In the genomic region with DNA sequence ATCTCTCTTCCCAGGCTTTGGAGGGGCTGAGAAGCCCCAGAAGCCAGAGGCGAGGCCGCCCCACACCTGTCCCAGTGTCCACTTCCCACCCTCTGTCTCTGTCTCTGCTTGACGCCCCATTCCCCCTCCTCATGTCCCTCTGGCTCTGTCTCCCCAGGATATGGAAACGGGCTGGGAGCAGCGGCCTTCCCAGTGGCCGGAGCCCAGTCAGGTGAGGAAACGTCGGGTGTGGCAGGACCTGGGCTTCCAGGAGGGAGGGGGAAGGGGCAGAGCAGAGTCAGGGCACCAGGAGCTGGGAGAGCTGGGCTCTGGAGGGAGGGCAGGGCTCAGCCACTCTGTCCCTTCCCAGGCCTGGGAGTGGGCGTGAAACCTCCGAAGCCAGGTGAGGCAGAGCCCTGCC, we compare ENCODE assay signal across 24 cellular contexts. TPM values are rescaled to one million over a fixed set of nuclear protein-coding genes. Genes with fewer than 3 reads are reported as not detected.
A peak's percentile ranks its signal among the peaks of the same experiment; 100 is the strongest.
DNase-seq lines count a peak whose midpoint lies in the region; ATAC-seq and TF ChIP-seq lines count a peak whose summit lies in the region.
"Had no signal": no experiment of that assay in that cellular context is flagged by ENCODE, and none has a peak within 500 bp of the region (broad histone marks: within the 10 kb centered on the region; RNA-seq: fewer than 3 reads in every experiment).

No MANE protein-coding gene starts in this region.

- H3K9me3 Mint-ChIP-seq in GM23338: no peaks in the 10 kb centered on the region
- H3K9me3 Mint-ChIP-seq in endodermal cell: no peaks in the 10 kb centered on the region
- H3K9me3 Mint-ChIP-seq in activated CD8-positive, alpha-beta T cell treated with anti-CD3 and anti-CD28 coated beads for 36 hours: no peaks in the 10 kb centered on the region
- H3K9me3 Mint-ChIP-seq: CD14-positive monocyte had no signal

- H3K27ac ChIP-seq in GM23338 (ENCODE audit: low read depth) (no peak overlapping the region), PC-3 (ENCODE audit: low read length) (peak overlapping the region; percentile 20; the same call in 1 of the 2 replicates), endodermal cell (ENCODE audit: low read depth, low read length) (no peak overlapping the region)
- H3K27ac ChIP-seq: HL-60, KMS-11, SK-N-MC had no signal

- no TSS peak for BruUV-seq in PC-3 (replicated peaks; lab: Mats Ljungman, UMichigan)

- H3K9me3 ChIP-seq in PC-3 (ENCODE audit: low read length): no peaks in the 10 kb centered on the region
- no peaks in the 10 kb centered on the region for H3K9me3 ChIP-seq in endodermal cell (ENCODE audit: control insufficient read depth, low read length)
- H3K9me3 ChIP-seq in mucosa of descending colon: no peaks in the 10 kb centered on the region

- H3K9me2 ChIP-seq in GM23338 (ENCODE audit: insufficient read depth) (no peaks in the 10 kb centered on the region), PC-3 (replicated peaks; ENCODE audit: low read length) (no peaks in the 10 kb centered on the region)

- WGBS in endodermal cell (ENCODE audit: insufficient coverage in 1 of 2, insufficient read length in 1 of 2), 2 experiments: 80 to 83% methylated on average over 2 to 10 of the region's 10 CpGs

- H3K27ac Mint-ChIP-seq in GM23338: no peak overlapping the region
- no peak overlapping the region for H3K27ac Mint-ChIP-seq in endodermal cell
- H3K27ac Mint-ChIP-seq in activated CD8-positive, alpha-beta T cell treated with anti-CD3 and anti-CD28 coated beads for 36 hours: no peak overlapping the region
- H3K27ac Mint-ChIP-seq: CD14-positive monocyte had no signal

- H3K27me3 Mint-ChIP-seq in GM23338 (ENCODE audit: insufficient read depth, low read depth, poor library complexity): peaks cover 7% of the 10 kb centered on the region
- H3K27me3 Mint-ChIP-seq in endodermal cell (ENCODE audit: insufficient read depth): no peaks in the 10 kb centered on the region
- no peaks in the 10 kb centered on the region for H3K27me3 Mint-ChIP-seq in activated CD8-positive, alpha-beta T cell treated with anti-CD3 and anti-CD28 coated beads for 36 hours

- ATAC-seq in GM23338 (peak; percentile 30), PC-3 (peak; percentile 25; the same call in 1 of the 2 replicates), mucosa of descending colon (peak; percentile 77), GM19455 (IDR thresholded peaks at IDR 0.05; ENCODE audit: unreplicated experiment) (no peak), HG02973 (IDR thresholded peaks at IDR 0.05; ENCODE audit: unreplicated experiment) (no peak)
- no peak for ATAC-seq in activated CD8-positive, alpha-beta T cell treated with anti-CD3 and anti-CD28 coated beads for 36 hours

- H4K20me1 ChIP-seq in GM23338 (replicated peaks; ENCODE audit: insufficient read depth) (no peaks in the 10 kb centered on the region), PC-3 (ENCODE audit: low read length) (no peaks in the 10 kb centered on the region)

- no peaks in the 10 kb centered on the region for H3F3A ChIP-seq in GM23338 (replicated peaks; ENCODE audit: low read depth)
- no peaks in the 10 kb centered on the region for H3F3A ChIP-seq in PC-3 (ENCODE audit: low read length, unreplicated experiment)

- peak; percentile 49 for DNase-seq in GM23338 (ENCODE audit: low spot score)
- peak; percentile 28 for DNase-seq in PC-3
- peak; percentile 75 for DNase-seq in endodermal cell
- peak in 1 of 3 donors; percentile 60 for DNase-seq in mucosa of descending colon
- DNase-seq in activated CD8-positive, alpha-beta T cell treated with anti-CD3 and anti-CD28 coated beads for 36 hours: no peak
- DNase-seq in KBM-7: no peak
- DNase-seq: DMS79, NCI-H1694, NCI-H2081 treated with DMSO at 0.1 percent for 48 hours, NCI-H2171 treated with DMSO at 0.1 percent for 48 hours, NCI-H446, NCI-H526, SHP77 treated with DMSO at 0.1 percent for 48 hours, SW 1271 had no signal

- H3K9ac ChIP-seq in PC-3 (ENCODE audit: low read length): no peak overlapping the region
- no peak overlapping the region for H3K9ac ChIP-seq in endodermal cell (ENCODE audit: extremely low read depth, low read length, poor library complexity, severe bottlenecking)
- H3K9ac ChIP-seq: KMS-11 had no signal

- H3K4me1 Mint-ChIP-seq in GM23338: peaks cover 30% of the 10 kb centered on the region
- H3K4me1 Mint-ChIP-seq in endodermal cell: peaks cover 7% of the 10 kb centered on the region
- no peaks in the 10 kb centered on the region for H3K4me1 Mint-ChIP-seq in activated CD8-positive, alpha-beta T cell treated with anti-CD3 and anti-CD28 coated beads for 36 hours (ENCODE audit: low read depth)
- H3K4me1 Mint-ChIP-seq: CD14-positive monocyte had no signal

- H3K79me2 ChIP-seq in GM23338 (replicated peaks; ENCODE audit: insufficient read depth) (no peaks in the 10 kb centered on the region), PC-3 (ENCODE audit: low read length) (no peaks in the 10 kb centered on the region)

- H3K36me3 Mint-ChIP-seq in GM23338 (ENCODE audit: low read depth) (no peaks in the 10 kb centered on the region), endodermal cell (ENCODE audit: low read depth) (no peaks in the 10 kb centered on the region)
- H3K36me3 Mint-ChIP-seq in activated CD8-positive, alpha-beta T cell treated with anti-CD3 and anti-CD28 coated beads for 36 hours (ENCODE audit: low read depth): no peaks in the 10 kb centered on the region
- H3K36me3 Mint-ChIP-seq: CD14-positive monocyte had no signal

- H3K36me3 ChIP-seq in GM23338 (ENCODE audit: insufficient read depth) (no peaks in the 10 kb centered on the region), PC-3 (ENCODE audit: low read depth, low read length) (no peaks in the 10 kb centered on the region), endodermal cell (ENCODE audit: control insufficient read depth, insufficient read depth, low read length) (no peaks in the 10 kb centered on the region), mucosa of descending colon (ENCODE audit: low read depth) (no peaks in the 10 kb centered on the region)

- CTCF ChIA-PET in PC-3 (lab: Charles Lee): no interaction called here
- CTCF ChIA-PET in activated CD8-positive, alpha-beta T cell treated with anti-CD3 and anti-CD28 coated beads for 36 hours (lab: Charles Lee): no interaction called here

- no peak for TF ChIP-seq CTCF in GM23338 (conservative IDR thresholded peaks at IDR 0.05; ENCODE audit: low read depth in 2 of 2)
- no peak for TF ChIP-seq CTCF in PC-3 (conservative IDR thresholded peaks at IDR 0.05; ENCODE audit: low read depth, low read length)
- TF ChIP-seq CTCF in endodermal cell (conservative IDR thresholded peaks at IDR 0.05): no peak
- no peak for TF ChIP-seq CTCF in mucosa of descending colon (IDR thresholded peaks at IDR 0.05)
- TF ChIP-seq CTCF in activated CD8-positive, alpha-beta T cell treated with anti-CD3 and anti-CD28 coated beads for 36 hours (IDR thresholded peaks at IDR 0.05): no peak

- in situ Hi-C loops in KBM-7 (cut with MboI; ENCODE audit: low pct_unique_long_range_greater_than_20kb, low sequenced_read_pairs): no loop called here

- no peak overlapping the region for H3K4me3 Mint-ChIP-seq in GM23338
- no peak overlapping the region for H3K4me3 Mint-ChIP-seq in endodermal cell
- H3K4me3 Mint-ChIP-seq in activated CD8-positive, alpha-beta T cell treated with anti-CD3 and anti-CD28 coated beads for 36 hours: no peak overlapping the region
- H3K4me3 Mint-ChIP-seq: CD14-positive monocyte had no signal

- peaks cover 30% of the 10 kb centered on the region for H3K4me1 ChIP-seq in GM23338 (ENCODE audit: insufficient read depth)
- peaks cover 19% of the 10 kb centered on the region for H3K4me1 ChIP-seq in PC-3 (ENCODE audit: insufficient read depth, low read length)
- H3K4me1 ChIP-seq in endodermal cell (ENCODE audit: control insufficient read depth, insufficient read depth, low read length): no peaks in the 10 kb centered on the region
- H3K4me1 ChIP-seq in mucosa of descending colon (ENCODE audit: low read depth): no peaks in the 10 kb centered on the region

- no peak overlapping the region for H3K4me3 ChIP-seq in GM23338
- no peak overlapping the region for H3K4me3 ChIP-seq in PC-3 (ENCODE audit: low read length)
- H3K4me3 ChIP-seq in endodermal cell (ENCODE audit: low read length): no peak overlapping the region
- no peak overlapping the region for H3K4me3 ChIP-seq in mucosa of descending colon
- H3K4me3 ChIP-seq: SK-N-MC had no signal

- H3K27me3 ChIP-seq in GM23338 (ENCODE audit: insufficient read depth): no peaks in the 10 kb centered on the region
- H3K27me3 ChIP-seq in PC-3 (ENCODE audit: low read length): no peaks in the 10 kb centered on the region
- H3K27me3 ChIP-seq in endodermal cell (ENCODE audit: control insufficient read depth, insufficient read depth, low read length, poor library complexity, severe bottlenecking): no peaks in the 10 kb centered on the region

- POLR2A ChIA-PET in PC-3 (lab: Charles Lee; ENCODE audit: unreplicated experiment): no interaction called here
- POLR2A ChIA-PET in activated CD8-positive, alpha-beta T cell treated with anti-CD3 and anti-CD28 coated beads for 36 hours (lab: Charles Lee): interaction anchor here (1.8 kb wide), 1 partner anchor 18 kb away, joined by 5 read pairs; no protein-coding TSS in a partner anchor

- peak overlapping the region; percentile 48 for H3K4me2 ChIP-seq in GM23338
- no peak overlapping the region for H3K4me2 ChIP-seq in PC-3 (ENCODE audit: low read length)
- H3K4me2 ChIP-seq: KMS-11 had no signal

- intact Hi-C loops in PC-3 (cut with micrococcal nuclease) (no loop called here), mucosa of descending colon (cut with DNase I, micrococcal nuclease) (no loop called here)
- intact Hi-C loops in activated CD8-positive, alpha-beta T cell treated with anti-CD3 and anti-CD28 coated beads for 36 hours (cut with micrococcal nuclease): no loop called here

- H2AFZ ChIP-seq in GM23338: no peak overlapping the region
- H2AFZ ChIP-seq in PC-3 (ENCODE audit: low read length): no peak overlapping the region

RNA-seq across cellular contexts. Expression of gene PKMYT1, which starts 10.6 kb away (rescaled TPM):
- total RNA-seq in GM23338 (2014; rRNA removed; shearing (Covaris generic)): 82.1 and 100 TPM in 2 replicates
- 90.9 and 104 TPM in 2 replicates for polyA plus RNA-seq in GM23338 (2016; fragmentation: Nextera tagmentation; extraction: Ambion mirVana)
- 51.9 and 109 TPM in 2 replicates for total RNA-seq in PC-3 (2014; rRNA removed)
- 100 to 1,000 TPM in 1 of 2 donors, 10 to 100 TPM in 1; 88.5 to 101 TPM for total RNA-seq in endodermal cell
- 42.5 TPM for polyA plus RNA-seq in endodermal cell (2013, experiment 1 of 2)
- polyA plus RNA-seq in endodermal cell (2013, experiment 2 of 2): 36.6 TPM
- 10 to 100 TPM in 1 of 3 donors, 1 to 10 TPM in 2; 3.1 to 20.0 (median 6.9) TPM for total RNA-seq in mucosa of descending colon
- 100 to 1,000 TPM; 121 to 123 TPM for total RNA-seq in activated CD8-positive, alpha-beta T cell treated with anti-CD3 and anti-CD28 coated beads for 36 hours

RNA-seq across cellular contexts. Expression of gene PAQR4, which starts 21.7 kb away (rescaled TPM):
- total RNA-seq in GM23338 (2014; rRNA removed; shearing (Covaris generic)): 17.7 and 29.3 TPM in 2 replicates
- 7.0 and 8.8 TPM in 2 replicates for polyA plus RNA-seq in GM23338 (2016; fragmentation: Nextera tagmentation; extraction: Ambion mirVana)
- total RNA-seq in PC-3 (2014; rRNA removed) (37.9 and 45.0 TPM in 2 replicates), endodermal cell (10 to 100 TPM; 30.5 to 32.0 TPM), mucosa of descending colon (10 to 100 TPM in 1 of 3 donors, 1 to 10 TPM in 2; 4.2 to 16.1 (median 8.0) TPM)
- polyA plus RNA-seq in endodermal cell (2013, experiment 1 of 2): 26.0 TPM
- 23.2 TPM for polyA plus RNA-seq in endodermal cell (2013, experiment 2 of 2)
- total RNA-seq in activated CD8-positive, alpha-beta T cell treated with anti-CD3 and anti-CD28 coated beads for 36 hours: 10 to 100 TPM; 29.4 to 30.4 TPM

RNA-seq across cellular contexts. Expression of gene CLDN9, which starts 21.8 kb away (rescaled TPM):
- total RNA-seq in GM23338 (2014; rRNA removed; shearing (Covaris generic)): 1.0 and 3.0 TPM in 2 replicates
- polyA plus RNA-seq in GM23338 (2016; fragmentation: Nextera tagmentation; extraction: Ambion mirVana): 1.3 and 1.8 TPM in 2 replicates
- 0.33 and 1.2 TPM in 2 replicates for total RNA-seq in PC-3 (2014; rRNA removed)
- under 1 TPM in 1 of 2 donors, not detected in 1; 0.18 TPM for total RNA-seq in endodermal cell
- polyA plus RNA-seq in endodermal cell (2013, experiment 1 of 2): not detected
- 0.12 TPM for polyA plus RNA-seq in endodermal cell (2013, experiment 2 of 2)
- under 1 TPM; 0.14 to 0.61 (median 0.47) TPM for total RNA-seq in mucosa of descending colon
- total RNA-seq in activated CD8-positive, alpha-beta T cell treated with anti-CD3 and anti-CD28 coated beads for 36 hours: not detected
- total RNA-seq: H4, HT1080, RPMI7951 had no signal
- polyA plus RNA-seq: CD14-positive monocyte had no signal

RNA-seq across cellular contexts. Expression of gene KREMEN2, which starts 26.8 kb away (rescaled TPM):
- 16.1 and 17.6 TPM in 2 replicates for total RNA-seq in GM23338 (2014; rRNA removed; shearing (Covaris generic))
- polyA plus RNA-seq in GM23338 (2016; fragmentation: Nextera tagmentation; extraction: Ambion mirVana): 4.7 and 4.9 TPM in 2 replicates
- total RNA-seq in PC-3 (2014; rRNA removed) (3.6 and 7.1 TPM in 2 replicates), endodermal cell (1 to 10 TPM; 5.0 to 8.4 TPM), mucosa of descending colon (1 to 10 TPM in 2 of 3 donors, under 1 TPM in 1; 0.22 to 1.7 (median 1.3) TPM)
- polyA plus RNA-seq in endodermal cell (2013, experiment 1 of 2): 2.5 TPM
- polyA plus RNA-seq in endodermal cell (2013, experiment 2 of 2): 3.9 TPM
- total RNA-seq in activated CD8-positive, alpha-beta T cell treated with anti-CD3 and anti-CD28 coated beads for 36 hours: under 1 TPM in 1 of 2 experiments, not detected in 1; 0.22 TPM
- polyA plus RNA-seq: CD14-positive monocyte had no signal

RNA-seq across cellular contexts. Expression of gene CLDN6, which starts 27.1 kb away (rescaled TPM):
- total RNA-seq in GM23338 (2014; rRNA removed; shearing (Covaris generic)): 961 and 1,028 TPM in 2 replicates
- polyA plus RNA-seq in GM23338 (2016; fragmentation: Nextera tagmentation; extraction: Ambion mirVana): 537 and 551 TPM in 2 replicates
- not detected in 2 replicates for total RNA-seq in PC-3 (2014; rRNA removed)
- total RNA-seq in endodermal cell: 100 to 1,000 TPM; 404 to 572 TPM
- polyA plus RNA-seq in endodermal cell (2013, experiment 1 of 2): 135 TPM
- 120 TPM for polyA plus RNA-seq in endodermal cell (2013, experiment 2 of 2)
- not detected for total RNA-seq in mucosa of descending colon
- not detected for total RNA-seq in activated CD8-positive, alpha-beta T cell treated with anti-CD3 and anti-CD28 coated beads for 36 hours
- total RNA-seq: HT1080, OCI-LY7, RPMI7951 had no signal
- polyA plus RNA-seq: CD14-positive monocyte had no signal

Comparison
In these comparisons a context has a peak if more than half of its experiments do, and no peak if none do; other contexts are left out.
1. ATAC-seq: peak in GM23338 (single experiment), PC-3 (single experiment) and mucosa of descending colon (single experiment); none in GM19455 (single experiment), activated CD8-positive, alpha-beta T cell treated with anti-CD3 and anti-CD28 coated beads for 36 hours (single experiment) and HG02973 (single experiment).
2. DNase-seq: peak in GM23338 (single experiment), PC-3 (single experiment) and endodermal cell (single experiment); none in activated CD8-positive, alpha-beta T cell treated with anti-CD3 and anti-CD28 coated beads for 36 hours (single experiment) and KBM-7 (single experiment).